1 cellular context compared by ENCODE assay signal in genomic region chr2:219285894-219286425, GRCh38.
TF ChIP-seq lines count a peak whose summit lies in the region.

No MANE protein-coding gene starts in this region.

TF ChIP-seq in HepG2, 621 proteins besides CTCF, POLR2A, EP300 and RAD21:
- no peak for TF ChIP-seq FIP1L1 (IDR thresholded peaks at IDR 0.05; ENCODE audit: borderline replicate concordance, insufficient read depth, low read depth, low read length)
- peak; percentile 61 for TF ChIP-seq ZNF143 (CRISPR knock-in tag; IDR thresholded peaks at IDR 0.05)
